7 cellular contexts compared by ENCODE assay signal in the genomic region with DNA sequence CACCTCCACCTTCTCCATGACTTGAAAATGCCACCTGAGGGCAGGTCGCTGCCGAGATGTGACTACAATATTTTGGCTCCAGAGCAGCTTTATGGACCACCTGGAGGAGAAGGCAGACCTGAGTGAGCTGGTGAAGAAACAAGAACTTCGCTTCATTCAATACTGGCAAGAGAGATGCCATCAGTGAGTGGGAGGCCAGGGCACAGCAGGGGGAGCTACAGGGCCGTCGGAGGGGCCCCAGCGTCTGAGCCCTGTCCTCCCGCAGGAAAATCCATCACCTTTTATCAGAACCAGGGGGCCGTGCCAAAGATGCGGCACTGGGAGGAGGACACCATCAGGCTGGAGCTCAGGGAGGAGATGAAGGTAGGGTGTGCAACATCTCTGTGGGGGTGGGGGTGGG. TPM values are rescaled to one million over a fixed set of nuclear protein-coding genes. Genes with fewer than 3 reads are reported as not detected.
"Had no signal": no experiment of that assay in that cellular context is flagged by ENCODE, and none has a peak within 500 bp of the region (broad histone marks: within the 10 kb centered on the region; RNA-seq: fewer than 3 reads in every experiment).

No MANE protein-coding gene starts in this region.

RNA-seq across cellular contexts. Expression of gene GOLGA8S, which starts 9.7 kb away (rescaled TPM):
- total RNA-seq: HT1080, K562 had no signal
- polyA plus RNA-seq: IgD-negative memory B cell had no signal

RNA-seq across cellular contexts. Expression of gene GOLGA6L26, which starts 30.3 kb away (rescaled TPM):
- total RNA-seq: HT1080, K562, MCF 10A, PC-9, Right ventricle myocardium superior, SJSA1 had no signal
- polyA plus RNA-seq: IgD-negative memory B cell, K562 had no signal
